Comparison of ENCODE assay signal across 9 cellular contexts in genomic region chr18:7116001-7116831, GRCh38. TPM values are rescaled to one million over a fixed set of nuclear protein-coding genes. Genes with fewer than 3 reads are reported as not detected.
DNase-seq lines count a peak whose midpoint lies in the region; ATAC-seq and TF ChIP-seq lines count a peak whose summit lies in the region.
"Had no signal": no experiment of that assay in that cellular context is flagged by ENCODE, and none has a peak within 500 bp of the region (broad histone marks: within the 10 kb centered on the region; RNA-seq: fewer than 3 reads in every experiment).

No MANE protein-coding gene starts in this region.

- peak overlapping the region; percentile 54 to 69 (median 60) for H3K4me3 ChIP-seq in thyroid gland (replicated peaks in 1 of 3)

- H3K27ac Mint-ChIP-seq in activated CD4-positive, alpha-beta T cell treated with anti-CD3 and anti-CD28 coated beads, Interleukin-2, amount 10 ng/mL, durations not matched to agents 24 days and 14 days = no peak overlapping the region

- TF ChIP-seq POLR2A in thyroid gland (IDR thresholded peaks at IDR 0.05) = no peak

- ATAC-seq in GM18907 (IDR thresholded peaks at IDR 0.05; ENCODE audit: unreplicated experiment) = no peak

- H3K4me3 Mint-ChIP-seq in activated CD4-positive, alpha-beta T cell treated with anti-CD3 and anti-CD28 coated beads, Interleukin-2, amount 10 ng/mL, durations not matched to agents 24 days and 14 days = peak overlapping the region; percentile 41

- intact Hi-C loops in activated CD4-positive, alpha-beta T cell treated with anti-CD3 and anti-CD28 coated beads, Interleukin-2, amount 10 ng/mL, durations not matched to agents 24 days and 14 days (cut with micrococcal nuclease) = no loop called here
- intact Hi-C loops in thyroid gland (cut with DNase I) = no loop called here

- H3K36me3 ChIP-seq in thyroid gland = no peaks in the 10 kb centered on the region

- H3K27me3 Mint-ChIP-seq in activated CD4-positive, alpha-beta T cell treated with anti-CD3 and anti-CD28 coated beads, Interleukin-2, amount 10 ng/mL, durations not matched to agents 24 days and 14 days = peaks cover 27% of the 10 kb centered on the region

- H3K9me3 ChIP-seq in thyroid gland = no peaks in the 10 kb centered on the region

- H3K4me1 Mint-ChIP-seq in activated CD4-positive, alpha-beta T cell treated with anti-CD3 and anti-CD28 coated beads, Interleukin-2, amount 10 ng/mL, durations not matched to agents 24 days and 14 days = peaks cover 4% of the 10 kb centered on the region

- H3K4me1 ChIP-seq in thyroid gland = peaks cover 3 to 6% of the 10 kb centered on the region in 2 donors

- H3K36me3 Mint-ChIP-seq in activated CD4-positive, alpha-beta T cell treated with anti-CD3 and anti-CD28 coated beads, Interleukin-2, amount 10 ng/mL, durations not matched to agents 24 days and 14 days (ENCODE audit: low read depth) = no peaks in the 10 kb centered on the region

- no peak overlapping the region for H3K27ac ChIP-seq in thyroid gland

- no peak for TF ChIP-seq CTCF in thyroid gland (IDR thresholded peaks at IDR 0.05)

- DNase-seq in activated CD4-positive, alpha-beta T cell treated with anti-CD3 and anti-CD28 coated beads, Interleukin-2, amount 10 ng/mL, durations not matched to agents 24 days and 14 days = no peak
- DNase-seq in activated CD4-positive, alpha-beta T cell treated with anti-CD3 and anti-CD28 coated beads for 4 hours = no peak
- DNase-seq in amniotic epithelial cell (ENCODE audit: low read depth) (peak; percentile 30), left kidney (ENCODE audit: low read depth, low spot score) (peak; percentile 86), thyroid gland (peak; percentile 39 to 65), CD1c-positive myeloid dendritic cell (ENCODE audit: extremely low spot score) (no peak), cortex of kidney (lab: John Stamatoyannopoulos, UW) (no peak)
- DNase-seq: activated CD4-positive, alpha-beta T cell treated with anti-CD3 and anti-CD28 coated beads, Interleukin-2, amount 50 U/mL, for 4 hours had no signal

- H3K9me3 Mint-ChIP-seq in activated CD4-positive, alpha-beta T cell treated with anti-CD3 and anti-CD28 coated beads, Interleukin-2, amount 10 ng/mL, durations not matched to agents 24 days and 14 days = no peaks in the 10 kb centered on the region

- H3K27me3 ChIP-seq in thyroid gland = no peaks in the 10 kb centered on the region

- 8% methylated on average over 25 of the region's 25 CpGs for WGBS in thyroid gland, 2 donors

RNA-seq across cellular contexts. Expression of gene LAMA1, which starts 1.4 kb away (rescaled TPM):
- not detected in 2 replicates for total RNA-seq in activated CD4-positive, alpha-beta T cell treated with anti-CD3 and anti-CD28 coated beads, Interleukin-2, amount 10 ng/mL, durations not matched to agents 24 days and 14 days
- 10 to 100 TPM in 3 of 4 donors, 1 to 10 TPM in 1; 4.2 to 20.7 (median 15.2) TPM for total RNA-seq in thyroid gland

Comparison
In these comparisons a context has a peak if more than half of its experiments do, and no peak if none do; other contexts are left out.
1. DNase-seq: peak in amniotic epithelial cell (single experiment), left kidney (single experiment) and thyroid gland (2 of 2); none in activated CD4-positive, alpha-beta T cell treated with anti-CD3 and anti-CD28 coated beads, Interleukin-2, amount 10 ng/mL, durations not matched to agents 24 days and 14 days (single experiment), activated CD4-positive, alpha-beta T cell treated with anti-CD3 and anti-CD28 coated beads for 4 hours (0 of 2), CD1c-positive myeloid dendritic cell (single experiment) and cortex of kidney (single experiment).